ENCODE assay signal across 21 cellular contexts in genomic region chr1:6410248-6410893, GRCh38. TPM values are rescaled to one million over a fixed set of nuclear protein-coding genes. Genes with fewer than 3 reads are reported as not detected.
A peak's percentile ranks its signal among the peaks of the same experiment; 100 is the strongest.
DNase-seq lines count a peak whose midpoint lies in the region; ATAC-seq, FAIRE-seq and TF ChIP-seq lines count a peak whose summit lies in the region.
"Had no signal": no experiment of that assay in that cellular context is flagged by ENCODE, and none has a peak within 500 bp of the region (broad histone marks: within the 10 kb centered on the region; RNA-seq: fewer than 3 reads in every experiment).

No MANE protein-coding gene starts in this region.

- H3K27ac Mint-ChIP-seq in MCF 10A (ENCODE audit: low read depth, unreplicated experiment), result peak overlapping the region; percentile 50
- H3K27ac Mint-ChIP-seq: CD4-positive, CD25-positive, alpha-beta regulatory T cell had no signal

- H3K9ac ChIP-seq in mammary epithelial cell (ENCODE audit: insufficient read depth, low read length) (no peak overlapping the region), endothelial cell of umbilical vein (replicated peaks; ENCODE audit: extremely low read depth, insufficient read depth, low read length) (no peak overlapping the region)

- FAIRE-seq in endothelial cell of umbilical vein (lab: Jason Lieb, UNC), result peak; percentile 12
- FAIRE-seq: H54 had no signal

- DNase-seq in MCF 10A (ENCODE audit: unreplicated experiment), result no peak
- no peak for DNase-seq in mammary epithelial cell
- DNase-seq in endothelial cell of umbilical vein (ENCODE audit: low read depth, low spot score), result no peak
- peak in 1 of 3 donors; percentile 46 for DNase-seq in right lobe of liver
- DNase-seq in CD1c-positive myeloid dendritic cell (ENCODE audit: extremely low spot score), result no peak
- no peak for DNase-seq in A673 (ENCODE audit: low spot score)
- DNase-seq: CD4-positive, CD25-positive, alpha-beta regulatory T cell; DMS153; KG1; MM.1S; NCI-H2029; NCI-H446 treated with DMSO at 0.1 percent for 48 hours; NCI-H526; Right ventricle myocardium superior; RPMI8226 had no signal

- H3K9me3 ChIP-seq in mammary epithelial cell (replicated peaks; ENCODE audit: insufficient read depth, low read length) (no peaks in the 10 kb centered on the region), endothelial cell of umbilical vein (replicated peaks; ENCODE audit: control insufficient read depth, insufficient read depth, low read length) (no peaks in the 10 kb centered on the region), right lobe of liver (no peaks in the 10 kb centered on the region), A673 (ENCODE audit: low read depth, low read length, poor library complexity, severe bottlenecking) (no peaks in the 10 kb centered on the region)
- H3K9me3 ChIP-seq: SJSA1 had no signal

- no peaks in the 10 kb centered on the region for H3K9me3 Mint-ChIP-seq in MCF 10A (ENCODE audit: unreplicated experiment)

- TF ChIP-seq POLR2A in endothelial cell of umbilical vein (IDR thresholded peaks at IDR 0.05; ENCODE audit: low read depth, low read length) (no peak), right lobe of liver (IDR thresholded peaks at IDR 0.05) (no peak)

- H3K4me3 ChIP-seq in mammary epithelial cell (replicated peaks in 1 of 3; ENCODE audit: insufficient read depth in 1 of 3, low read depth in 2 of 3, low read length in 3 of 3), result no peak overlapping the region
- no peak overlapping the region for H3K4me3 ChIP-seq in endothelial cell of umbilical vein (replicated peaks in 1 of 3; ENCODE audit: insufficient read depth in 1 of 3, low read depth in 1 of 3, low read length in 3 of 3)
- no peak overlapping the region for H3K4me3 ChIP-seq in right lobe of liver
- no peak overlapping the region for H3K4me3 ChIP-seq in A673 (ENCODE audit: low read depth, low read length, poor library complexity, severe bottlenecking)
- H3K4me3 ChIP-seq: SJSA1 had no signal

- peaks cover 24% of the 10 kb centered on the region for H3K4me1 Mint-ChIP-seq in MCF 10A (ENCODE audit: insufficient read depth, unreplicated experiment)

- H3K27me3 Mint-ChIP-seq in MCF 10A (ENCODE audit: insufficient read depth, unreplicated experiment), result no peaks in the 10 kb centered on the region

- H3K79me2 ChIP-seq in mammary epithelial cell (ENCODE audit: insufficient read depth, low read length), result no peaks in the 10 kb centered on the region
- H3K79me2 ChIP-seq in endothelial cell of umbilical vein (ENCODE audit: control insufficient read depth, insufficient read depth, low read length), result no peaks in the 10 kb centered on the region

- no peak overlapping the region for H3K27ac ChIP-seq in mammary epithelial cell (ENCODE audit: insufficient read depth, low read depth, low read length)
- no peak overlapping the region for H3K27ac ChIP-seq in endothelial cell of umbilical vein (ENCODE audit: insufficient read depth, low read depth, low read length)
- no peak overlapping the region for H3K27ac ChIP-seq in right lobe of liver
- no peak overlapping the region for H3K27ac ChIP-seq in A673 (ENCODE audit: low read depth, low read length, poor library complexity, severe bottlenecking)
- H3K27ac ChIP-seq: 22Rv1, SJSA1 had no signal

- POLR2A ChIA-PET in MCF 10A (lab: Yijun Ruan, JAX), result interaction anchor here (1.0 kb wide), 1 partner anchor 18 kb away, joined by 3 read pairs; no protein-coding TSS in a partner anchor
- POLR2A ChIA-PET in endothelial cell of umbilical vein (lab: Charles Lee), result no interaction called here
- POLR2A ChIA-PET in A673 (lab: Charles Lee; ENCODE audit: low non-redundant PET), result no interaction called here

- dilution Hi-C loops in mammary epithelial cell (cut with HindIII; ENCODE audit: low sequenced_read_pairs) (loop anchor here (5.0 kb wide), 1 partner anchor 43 kb away; no protein-coding TSS in a partner anchor), endothelial cell of umbilical vein (cut with MboI; ENCODE audit: extremely low pct_ligation_motif_present, low sequenced_read_pairs) (no loop called here)

- in situ Hi-C loops in mammary epithelial cell (cut with MboI; ENCODE audit: low sequenced_read_pairs in 2 of 2), result loop anchor here in 1 of 2 donors (10.0 to 25.0 kb wide), 2 partner anchors 56 to 148 kb away; partner anchors contain the start of gene GPR153

- no peak for TF ChIP-seq CTCF in MCF 10A (IDR thresholded peaks at IDR 0.05; ENCODE audit: unreplicated experiment)
- TF ChIP-seq CTCF in mammary epithelial cell (conservative IDR thresholded peaks at IDR 0.05 in 1 of 2, IDR thresholded peaks at IDR 0.05 in 1 of 2; ENCODE audit: extremely low read depth in 1 of 2, insufficient read depth in 1 of 2, low read depth in 1 of 2, low read length in 2 of 2), result no peak
- no peak for TF ChIP-seq CTCF in endothelial cell of umbilical vein (IDR thresholded peaks at IDR 0.05; ENCODE audit: extremely low read depth in 1 of 2, insufficient read depth in 1 of 2, low read depth in 1 of 2, low read length in 2 of 2)
- TF ChIP-seq CTCF in right lobe of liver (IDR thresholded peaks at IDR 0.05), result no peak
- TF ChIP-seq CTCF in A673 (conservative IDR thresholded peaks at IDR 0.05; ENCODE audit: low read depth, low read length), result no peak

- no peaks in the 10 kb centered on the region for H4K20me1 ChIP-seq in mammary epithelial cell (ENCODE audit: insufficient read depth, low read length)
- no peaks in the 10 kb centered on the region for H4K20me1 ChIP-seq in endothelial cell of umbilical vein (replicated peaks; ENCODE audit: control insufficient read depth, extremely low read depth, insufficient read depth, low read length)

- H3K4me1 ChIP-seq in mammary epithelial cell (ENCODE audit: insufficient read depth, low read length) (peaks cover 19% of the 10 kb centered on the region), endothelial cell of umbilical vein (ENCODE audit: control insufficient read depth, extremely low read depth, insufficient read depth, low read length) (peaks cover 8% of the 10 kb centered on the region), right lobe of liver (peaks cover 0 to 11% (median 3%) of the 10 kb centered on the region in 4 donors), A673 (ENCODE audit: insufficient read depth, low read length, poor library complexity, severe bottlenecking) (no peaks in the 10 kb centered on the region)

- no peak overlapping the region for H2AFZ ChIP-seq in mammary epithelial cell (ENCODE audit: low read depth, low read length)
- H2AFZ ChIP-seq in endothelial cell of umbilical vein (ENCODE audit: low read depth, low read length), result no peak overlapping the region

- no peak overlapping the region for H3K4me3 Mint-ChIP-seq in MCF 10A (ENCODE audit: unreplicated experiment)
- H3K4me3 Mint-ChIP-seq: CD4-positive, CD25-positive, alpha-beta regulatory T cell had no signal

- no TSS peak for BruUV-seq in MCF 10A (replicated peaks; lab: Mats Ljungman, UMichigan)
- BruUV-seq in mammary epithelial cell (replicated peaks; lab: Mats Ljungman, UMichigan), result no TSS peak
- no TSS peak for BruUV-seq in endothelial cell of umbilical vein (replicated peaks; lab: Mats Ljungman, UMichigan)
- no TSS peak for BruUV-seq in A673 (replicated peaks; lab: Mats Ljungman, UMichigan)

- H3K4me2 ChIP-seq in mammary epithelial cell (ENCODE audit: insufficient read depth, low read depth, low read length) (no peak overlapping the region), endothelial cell of umbilical vein (ENCODE audit: insufficient read depth, low read length) (no peak overlapping the region)

- intact Hi-C loops in MCF 10A (cut with micrococcal nuclease), result no loop called here
- intact Hi-C loops in mammary epithelial cell (cut with micrococcal nuclease), result no loop called here
- intact Hi-C loops in endothelial cell of umbilical vein (cut with micrococcal nuclease), result no loop called here
- intact Hi-C loops in right lobe of liver (cut with DNase I), result no loop called here
- intact Hi-C loops in A673 (cut with micrococcal nuclease; ENCODE audit: unreplicated experiment), result no loop called here

- CTCF ChIA-PET in MCF 10A (lab: Yijun Ruan, JAX) (interaction anchor here (0.6 to 1.7 kb wide), 8 partner anchors 11 to 164 kb away, joined by 3 to 4 read pairs (median 4); no protein-coding TSS in a partner anchor), mammary epithelial cell (lab: Charles Lee; ENCODE audit: low non-redundant PET) (interaction anchor here (0.6 kb wide), 1 partner anchor 16 kb away, joined by 3 read pairs; no protein-coding TSS in a partner anchor), endothelial cell of umbilical vein (lab: Charles Lee) (interaction anchor here (2.0 to 7.0 kb wide), 2 partner anchors 27 to 163 kb away, joined by 5 to 73 read pairs; no protein-coding TSS in a partner anchor), A673 (lab: Charles Lee) (interaction anchor here (0.7 kb wide), 1 partner anchor 92 kb away, joined by 5 read pairs; no protein-coding TSS in a partner anchor)

- no peaks in the 10 kb centered on the region for H3K9me1 ChIP-seq in endothelial cell of umbilical vein (replicated peaks; ENCODE audit: control insufficient read depth, extremely low read depth, insufficient read depth, low read length)

- H3K36me3 ChIP-seq in mammary epithelial cell (ENCODE audit: insufficient read depth, low read length) (no peaks in the 10 kb centered on the region), endothelial cell of umbilical vein (ENCODE audit: control insufficient read depth in 2 of 2, extremely low read depth in 1 of 2, insufficient read depth in 2 of 2, low read length in 2 of 2) (no peaks in the 10 kb centered on the region), right lobe of liver (no peaks in the 10 kb centered on the region), A673 (ENCODE audit: insufficient read depth, low read length, poor library complexity, severe bottlenecking) (no peaks in the 10 kb centered on the region)
- H3K36me3 ChIP-seq: SJSA1 had no signal

- no peaks in the 10 kb centered on the region for H3K36me3 Mint-ChIP-seq in MCF 10A (ENCODE audit: insufficient read depth, unreplicated experiment)
- H3K36me3 Mint-ChIP-seq: CD4-positive, CD25-positive, alpha-beta regulatory T cell had no signal

- H3K27me3 ChIP-seq in mammary epithelial cell (ENCODE audit: insufficient read depth, low read length) (no peaks in the 10 kb centered on the region), endothelial cell of umbilical vein (ENCODE audit: control insufficient read depth in 2 of 2, insufficient read depth in 2 of 2, low read length in 2 of 2) (peaks cover 0 to 3% of the 10 kb centered on the region in 2 experiments), right lobe of liver (no peaks in the 10 kb centered on the region), A673 (replicated peaks; ENCODE audit: insufficient read depth, low read depth, low read length, poor library complexity) (peaks cover 21% of the 10 kb centered on the region)

- WGBS in mammary epithelial cell (ENCODE audit: low coverage, missing lambda C conversion rate), result 95% methylated on average over 10 of the region's 13 CpGs
- 49% methylated on average over 13 of the region's 13 CpGs for WGBS in right lobe of liver (ENCODE audit: insufficient coverage, low coverage, low lambda C conversion rate, missing lambda C conversion rate)

- peak; percentile 87 to 92 (median 89) for ATAC-seq in right lobe of liver
- no peak for ATAC-seq in GM19328 (IDR thresholded peaks at IDR 0.05; ENCODE audit: unreplicated experiment)

RNA-seq across cellular contexts. Expression of gene HES2, which starts 9.3 kb away (rescaled TPM):
- total RNA-seq in MCF 10A (2022) (5.0 and 7.6 TPM in 2 replicates), mammary epithelial cell (10 to 100 TPM; 54.3 to 70.8 TPM), endothelial cell of umbilical vein (9.4 and 13.3 TPM in 2 replicates), right lobe of liver (1 to 10 TPM in 1 of 6 experiments, under 1 TPM in 2, not detected in 3; 0.27 to 1.2 (median 0.68) TPM), A673 (2021) (not detected in 2 replicates)
- polyA plus RNA-seq in mammary epithelial cell (29.0 TPM), endothelial cell of umbilical vein (3.6 and 3.7 TPM in 2 replicates)
- polyA minus RNA-seq in mammary epithelial cell (21.4 TPM), endothelial cell of umbilical vein (2.0 and 2.4 TPM in 2 replicates)
- 2.7 and 2.9 TPM in 2 replicates for polyA plus RNA-seq in endothelial cell of umbilical vein (2011; cell fraction: cytosol; rRNA removed)
- 2.1 and 3.5 TPM in 2 replicates for polyA plus RNA-seq in endothelial cell of umbilical vein (2011; cell fraction: nucleus; rRNA removed)
- 4.7 and 12.3 TPM in 2 replicates for polyA plus RNA-seq in endothelial cell of umbilical vein (2012)
- 6.2 TPM for polyA minus RNA-seq in endothelial cell of umbilical vein (2011; cell fraction: cytosol; rRNA and poly(A)+ RNA removed)
- 1.4 and 1.5 TPM in 2 replicates for polyA minus RNA-seq in endothelial cell of umbilical vein (2011; cell fraction: nucleus; rRNA and poly(A)+ RNA removed)
- total RNA-seq: CD4-positive, CD25-positive, alpha-beta regulatory T cell; Right ventricle myocardium superior; SJSA1 had no signal
- polyA plus RNA-seq: BJ; CD4-positive, CD25-positive, alpha-beta regulatory T cell had no signal

RNA-seq across cellular contexts. Expression of gene ESPN, which starts 14.2 kb away (rescaled TPM):
- total RNA-seq in MCF 10A (2022) (0.68 TPM in 1 of 2 replicates, not detected in the other), mammary epithelial cell (1 to 10 TPM; 2.4 to 2.5 TPM), endothelial cell of umbilical vein (0.71 and 2.2 TPM in 2 replicates), right lobe of liver (100 to 1,000 TPM in 4 of 6 experiments, 10 to 100 TPM in 2; 81.6 to 149 (median 120) TPM), A673 (2021) (not detected in 2 replicates)
- polyA plus RNA-seq in mammary epithelial cell (0.27 TPM), endothelial cell of umbilical vein (0.46 and 0.54 TPM in 2 replicates)
- polyA minus RNA-seq in mammary epithelial cell (not detected), endothelial cell of umbilical vein (0.13 TPM in 1 of 2 replicates, not detected in the other)
- polyA plus RNA-seq in endothelial cell of umbilical vein (2011; cell fraction: cytosol; rRNA removed), result 0.07 and 0.17 TPM in 2 replicates
- 0.76 and 0.80 TPM in 2 replicates for polyA plus RNA-seq in endothelial cell of umbilical vein (2011; cell fraction: nucleus; rRNA removed)
- polyA plus RNA-seq in endothelial cell of umbilical vein (2012), result 0.71 and 0.75 TPM in 2 replicates
- 4.0 TPM for polyA minus RNA-seq in endothelial cell of umbilical vein (2011; cell fraction: cytosol; rRNA and poly(A)+ RNA removed)
- 0.34 TPM in 1 of 2 replicates, not detected in the other for polyA minus RNA-seq in endothelial cell of umbilical vein (2011; cell fraction: nucleus; rRNA and poly(A)+ RNA removed)
- total RNA-seq: HT1080, SJSA1 had no signal
- polyA plus RNA-seq: BJ had no signal

RNA-seq across cellular contexts. Expression of gene ACOT7, which starts 16.8 kb away (rescaled TPM):
- total RNA-seq in MCF 10A (2022) (110 and 117 TPM in 2 replicates), mammary epithelial cell (100 to 1,000 TPM in 1 of 2 donors, 10 to 100 TPM in 1; 67.2 to 193 TPM), endothelial cell of umbilical vein (69.4 and 76.5 TPM in 2 replicates), right lobe of liver (10 to 100 TPM; 10.8 to 19.7 (median 14.1) TPM), A673 (2021) (129 and 132 TPM in 2 replicates)
- polyA plus RNA-seq in mammary epithelial cell (365 TPM), endothelial cell of umbilical vein (104 and 105 TPM in 2 replicates)
- polyA minus RNA-seq in mammary epithelial cell (208 TPM), endothelial cell of umbilical vein (42.4 and 44.3 TPM in 2 replicates)
- polyA plus RNA-seq in endothelial cell of umbilical vein (2011; cell fraction: cytosol; rRNA removed), result 84.5 and 86.8 TPM in 2 replicates
- 48.1 and 56.4 TPM in 2 replicates for polyA plus RNA-seq in endothelial cell of umbilical vein (2011; cell fraction: nucleus; rRNA removed)
- polyA plus RNA-seq in endothelial cell of umbilical vein (2012), result 76.1 and 79.8 TPM in 2 replicates
- polyA minus RNA-seq in endothelial cell of umbilical vein (2011; cell fraction: cytosol; rRNA and poly(A)+ RNA removed), result 29.4 TPM
- polyA minus RNA-seq in endothelial cell of umbilical vein (2011; cell fraction: nucleus; rRNA and poly(A)+ RNA removed), result 10.6 and 13.3 TPM in 2 replicates

RNA-seq across cellular contexts. Expression of gene TNFRSF25, which starts 55.6 kb away (rescaled TPM):
- total RNA-seq in MCF 10A (2022) (27.6 and 33.7 TPM in 2 replicates), mammary epithelial cell (10 to 100 TPM in 1 of 2 donors, 1 to 10 TPM in 1; 6.7 to 60.9 TPM), endothelial cell of umbilical vein (33.9 and 48.7 TPM in 2 replicates), right lobe of liver (1 to 10 TPM; 1.1 to 3.2 (median 2.1) TPM), A673 (2021) (0.97 and 1.5 TPM in 2 replicates)
- polyA plus RNA-seq in mammary epithelial cell (21.0 TPM), endothelial cell of umbilical vein (38.8 and 52.9 TPM in 2 replicates)
- polyA minus RNA-seq in mammary epithelial cell (5.8 TPM), endothelial cell of umbilical vein (11.2 and 23.6 TPM in 2 replicates)
- polyA plus RNA-seq in endothelial cell of umbilical vein (2011; cell fraction: cytosol; rRNA removed), result 8.5 and 11.8 TPM in 2 replicates
- polyA plus RNA-seq in endothelial cell of umbilical vein (2011; cell fraction: nucleus; rRNA removed), result 247 and 252 TPM in 2 replicates
- polyA plus RNA-seq in endothelial cell of umbilical vein (2012), result 18.0 and 27.4 TPM in 2 replicates
- polyA minus RNA-seq in endothelial cell of umbilical vein (2011; cell fraction: cytosol; rRNA and poly(A)+ RNA removed), result not detected
- polyA minus RNA-seq in endothelial cell of umbilical vein (2011; cell fraction: nucleus; rRNA and poly(A)+ RNA removed), result 31.3 and 39.8 TPM in 2 replicates

Comparison
In these comparisons a context has a peak if more than half of its experiments do, and no peak if none do; other contexts are left out.
1. RNA of gene ESPN, which starts 14.2 kb away (total RNA-seq): 81.6 to 149 TPM in right lobe of liver; 2.4 to 2.5 TPM in mammary epithelial cell, 0.71 to 2.2 TPM in endothelial cell of umbilical vein, 0.68 TPM in MCF 10A and not detected in A673; every median in the first group is over 10 times any median in the second.